7 cellular contexts compared by ENCODE assay signal in genomic region chr11:42138454-42138853, GRCh38.
"Had no signal": no experiment of that assay in that cellular context is flagged by ENCODE, and none has a peak within 500 bp of the region (broad histone marks: within the 10 kb centered on the region; RNA-seq: fewer than 3 reads in every experiment).

No MANE protein-coding gene starts in this region.

- H3K4me2 ChIP-seq: KMS-11 had no signal

- H3K36me3 Mint-ChIP-seq: IgD-negative memory B cell had no signal

- FAIRE-seq: HTR-8/SVneo had no signal

- DNase-seq: IMR-90, KBM-7, KG1 had no signal

- H3K27me3 Mint-ChIP-seq: IgD-negative memory B cell had no signal

- H3K27ac ChIP-seq: HL-60, KMS-11 had no signal

- H3K9ac ChIP-seq: KMS-11 had no signal

- H3K4me1 Mint-ChIP-seq: IgD-negative memory B cell had no signal

- H3K27ac Mint-ChIP-seq: IgD-negative memory B cell had no signal

- H3K4me3 Mint-ChIP-seq: IgD-negative memory B cell had no signal
